8 cellular contexts compared by ENCODE assay signal in the genomic region with DNA sequence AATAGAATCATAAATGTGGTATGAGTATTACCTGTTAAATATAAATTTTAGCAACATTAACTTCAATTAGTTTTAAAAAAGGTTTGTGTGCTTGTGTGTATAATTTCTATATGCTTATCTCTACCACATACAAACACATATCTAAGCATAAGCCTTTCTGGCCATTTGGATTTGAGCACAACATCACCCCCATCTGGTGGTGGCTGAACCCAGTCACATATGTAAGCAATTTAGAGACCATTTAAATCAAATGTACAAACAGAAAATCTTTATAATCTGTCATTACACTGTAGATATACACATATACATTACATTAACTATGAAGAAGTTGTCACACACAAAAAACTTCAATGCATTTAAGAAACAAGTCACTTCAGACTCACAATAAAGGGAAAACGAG. TPM values are rescaled to one million over a fixed set of nuclear protein-coding genes. Genes with fewer than 3 reads are reported as not detected.
DNase-seq lines count a peak whose midpoint lies in the region; ATAC-seq and TF ChIP-seq lines count a peak whose summit lies in the region.

No MANE protein-coding gene starts in this region.

- H3K9me3 ChIP-seq in neural cell (ENCODE audit: low read length) = no peaks in the 10 kb centered on the region

- H3K27ac ChIP-seq in neural cell (ENCODE audit: low read length) = no peak overlapping the region

- H3F3A ChIP-seq in neural cell (ENCODE audit: insufficient read depth, low read length, poor library complexity, severe bottlenecking) = no peaks in the 10 kb centered on the region

- H3K4me3 ChIP-seq in neural cell (ENCODE audit: low read length) = no peak overlapping the region

- no peaks in the 10 kb centered on the region for H3K9me2 ChIP-seq in neural cell (ENCODE audit: insufficient read depth, low read length)

- H3K9ac ChIP-seq in neural cell (ENCODE audit: low read length) = no peak overlapping the region

- no peaks in the 10 kb centered on the region for H3K36me3 ChIP-seq in neural cell (ENCODE audit: insufficient read depth, low read length)

- no peaks in the 10 kb centered on the region for H3K27me3 ChIP-seq in neural cell (ENCODE audit: insufficient read depth, low read depth, low read length)

- H3K4me2 ChIP-seq in neural cell (ENCODE audit: low read length) = no peak overlapping the region

- TF ChIP-seq RAD21 in neural cell (conservative IDR thresholded peaks at IDR 0.05) = peak; percentile 9

- peak; percentile 20 for DNase-seq in AG08396 (ENCODE audit: low spot score)
- DNase-seq in GM04504 (ENCODE audit: low read depth) = peak; percentile 13
- DNase-seq in NCI-H82 (lab: John Stamatoyannopoulos, UW) = peak; percentile 60
- DNase-seq in cerebellum (ENCODE audit: low spot score) = peak; percentile 23
- DNase-seq in NCI-H446 (lab: John Stamatoyannopoulos, UW) = no peak

- ATAC-seq in HG02870 (IDR thresholded peaks at IDR 0.05; ENCODE audit: unreplicated experiment) (no peak), HG03095 (IDR thresholded peaks at IDR 0.05; ENCODE audit: unreplicated experiment) (no peak)

- no peak for TF ChIP-seq CTCF in neural cell (IDR thresholded peaks at IDR 0.05; ENCODE audit: poor library complexity, severe bottlenecking)

- no peaks in the 10 kb centered on the region for H3K79me2 ChIP-seq in neural cell (replicated peaks; ENCODE audit: insufficient read depth, low read length)

- H4K20me1 ChIP-seq in neural cell (ENCODE audit: insufficient read depth) = no peaks in the 10 kb centered on the region

- H2AFZ ChIP-seq in neural cell (ENCODE audit: low read depth, low read length) = no peak overlapping the region

- no peak for TF ChIP-seq EP300 in neural cell (conservative IDR thresholded peaks at IDR 0.05; ENCODE audit: poor library complexity, severe bottlenecking)

TF ChIP-seq in neural cell, 6 proteins besides CTCF, POLR2A, EP300 and RAD21:
- TF ChIP-seq EZH2 (IDR thresholded peaks at IDR 0.05; ENCODE audit: borderline replicate concordance, insufficient read depth, low read length, poor library complexity, severe bottlenecking) (no peak), MXI1 (conservative IDR thresholded peaks at IDR 0.05; ENCODE audit: poor library complexity, severe bottlenecking) (no peak), TAF1 (IDR thresholded peaks at IDR 0.05; ENCODE audit: low read depth) (no peak), SMC3 (conservative IDR thresholded peaks at IDR 0.05; ENCODE audit: poor library complexity) (no peak), POLR2AphosphoS5 (IDR thresholded peaks at IDR 0.05) (no peak)
- TF ChIP-seq, protein P1, sequence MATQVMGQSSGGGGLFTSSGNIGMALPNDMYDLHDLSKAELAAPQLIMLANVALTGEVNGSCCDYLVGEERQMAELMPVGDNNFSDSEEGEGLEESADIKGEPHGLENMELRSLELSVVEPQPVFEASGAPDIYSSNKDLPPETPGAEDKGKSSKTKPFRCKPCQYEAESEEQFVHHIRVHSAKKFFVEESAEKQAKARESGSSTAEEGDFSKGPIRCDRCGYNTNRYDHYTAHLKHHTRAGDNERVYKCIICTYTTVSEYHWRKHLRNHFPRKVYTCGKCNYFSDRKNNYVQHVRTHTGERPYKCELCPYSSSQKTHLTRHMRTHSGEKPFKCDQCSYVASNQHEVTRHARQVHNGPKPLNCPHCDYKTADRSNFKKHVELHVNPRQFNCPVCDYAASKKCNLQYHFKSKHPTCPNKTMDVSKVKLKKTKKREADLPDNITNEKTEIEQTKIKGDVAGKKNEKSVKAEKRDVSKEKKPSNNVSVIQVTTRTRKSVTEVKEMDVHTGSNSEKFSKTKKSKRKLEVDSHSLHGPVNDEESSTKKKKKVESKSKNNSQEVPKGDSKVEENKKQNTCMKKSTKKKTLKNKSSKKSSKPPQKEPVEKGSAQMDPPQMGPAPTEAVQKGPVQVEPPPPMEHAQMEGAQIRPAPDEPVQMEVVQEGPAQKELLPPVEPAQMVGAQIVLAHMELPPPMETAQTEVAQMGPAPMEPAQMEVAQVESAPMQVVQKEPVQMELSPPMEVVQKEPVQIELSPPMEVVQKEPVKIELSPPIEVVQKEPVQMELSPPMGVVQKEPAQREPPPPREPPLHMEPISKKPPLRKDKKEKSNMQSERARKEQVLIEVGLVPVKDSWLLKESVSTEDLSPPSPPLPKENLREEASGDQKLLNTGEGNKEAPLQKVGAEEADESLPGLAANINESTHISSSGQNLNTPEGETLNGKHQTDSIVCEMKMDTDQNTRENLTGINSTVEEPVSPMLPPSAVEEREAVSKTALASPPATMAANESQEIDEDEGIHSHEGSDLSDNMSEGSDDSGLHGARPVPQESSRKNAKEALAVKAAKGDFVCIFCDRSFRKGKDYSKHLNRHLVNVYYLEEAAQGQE (IDR thresholded peaks at IDR 0.05; ENCODE audit: borderline replicate concordance) = no peak

RNA-seq across cellular contexts. Expression of gene GPR22, which starts 31.7 kb away (rescaled TPM):
- 6.9 TPM for total RNA-seq in cerebellum
- polyA plus RNA-seq in neural cell = 44.3 and 64.1 TPM in 2 replicates
- polyA minus RNA-seq in neural cell = 76.4 and 78.5 TPM in 2 replicates

Comparison
In these comparisons a context has a peak if more than half of its experiments do, and no peak if none do; other contexts are left out.
1. DNase-seq: peak in AG08396 (single experiment), GM04504 (single experiment), NCI-H82 (single experiment) and cerebellum (single experiment); none in NCI-H446 (0 of 2).